8 cellular contexts compared by ENCODE assay signal in genomic region chr12:6953417-6954315, GRCh38. TPM values are rescaled to one million over a fixed set of nuclear protein-coding genes. Genes with fewer than 3 reads are reported as not detected.
DNase-seq lines count a peak whose midpoint lies in the region; ATAC-seq and TF ChIP-seq lines count a peak whose summit lies in the region.

No MANE protein-coding gene starts in this region.

- H3K9me3 Mint-ChIP-seq in CD4-positive, alpha-beta memory T cell: peaks cover 0 to 2% (median 0%) of the 10 kb centered on the region in 8 donors
- no peaks in the 10 kb centered on the region for H3K9me3 Mint-ChIP-seq in activated CD8-positive, alpha-beta memory T cell treated with anti-CD3 and anti-CD28 coated beads, Interleukin-2, amount 10 ng/mL, durations not matched to agents 7 days and 5 days (ENCODE audit: low read depth)

- H3K27me3 Mint-ChIP-seq in CD4-positive, alpha-beta memory T cell: peaks cover 0 to 3% of the 10 kb centered on the region in 2 donors
- no peaks in the 10 kb centered on the region for H3K27me3 Mint-ChIP-seq in activated CD8-positive, alpha-beta memory T cell treated with anti-CD3 and anti-CD28 coated beads, Interleukin-2, amount 10 ng/mL, durations not matched to agents 7 days and 5 days

- peak overlapping the region; percentile 96 for H3K27ac ChIP-seq in CD4-positive, alpha-beta memory T cell (ENCODE audit: low read depth, low read length)
- H3K27ac ChIP-seq in KOPT-K1 (ENCODE audit: low read depth, low read length, poor library complexity, severe bottlenecking) (peak overlapping the region; percentile 97), smooth muscle cell (ENCODE audit: low read depth) (no peak overlapping the region)

- no peak overlapping the region for H2AFZ ChIP-seq in smooth muscle cell (ENCODE audit: low read depth)

- peak; percentile 72 to 95 (median 78) for DNase-seq in CD4-positive, alpha-beta memory T cell
- peak; percentile 91 for DNase-seq in activated CD8-positive, alpha-beta memory T cell treated with anti-CD3 and anti-CD28 coated beads, Interleukin-2, amount 10 ng/mL, durations not matched to agents 7 days and 5 days
- DNase-seq in fibroblast of pulmonary artery (ENCODE audit: low read depth) (peak; percentile 59), smooth muscle cell (lab: John Stamatoyannopoulos, UW; ENCODE audit: unreplicated experiment) (no peak), mesenteric fat pad (ENCODE audit: low spot score) (no peak), NCI-H82 treated with DMSO at 0.1 percent for 48 hours (lab: John Stamatoyannopoulos, UW; ENCODE audit: unreplicated experiment) (no peak)

- peak overlapping the region; percentile 94 to 100 (median 98) for H3K4me3 Mint-ChIP-seq in CD4-positive, alpha-beta memory T cell
- H3K4me3 Mint-ChIP-seq in activated CD8-positive, alpha-beta memory T cell treated with anti-CD3 and anti-CD28 coated beads, Interleukin-2, amount 10 ng/mL, durations not matched to agents 7 days and 5 days: peak overlapping the region; percentile 93

- peak overlapping the region; percentile 89 to 98 (median 96) for H3K27ac Mint-ChIP-seq in CD4-positive, alpha-beta memory T cell
- peak overlapping the region; percentile 96 for H3K27ac Mint-ChIP-seq in activated CD8-positive, alpha-beta memory T cell treated with anti-CD3 and anti-CD28 coated beads, Interleukin-2, amount 10 ng/mL, durations not matched to agents 7 days and 5 days

- peak overlapping the region; percentile 48 for H3K4me2 ChIP-seq in smooth muscle cell

- no peaks in the 10 kb centered on the region for H4K20me1 ChIP-seq in smooth muscle cell (ENCODE audit: low read depth)

- peaks cover 31 to 67% of the 10 kb centered on the region in 2 donors for H3K36me3 Mint-ChIP-seq in CD4-positive, alpha-beta memory T cell
- peaks cover 61% of the 10 kb centered on the region for H3K36me3 Mint-ChIP-seq in activated CD8-positive, alpha-beta memory T cell treated with anti-CD3 and anti-CD28 coated beads, Interleukin-2, amount 10 ng/mL, durations not matched to agents 7 days and 5 days

- peaks cover 35% of the 10 kb centered on the region for H3K36me3 ChIP-seq in CD4-positive, alpha-beta memory T cell (ENCODE audit: insufficient read depth, low read length)
- H3K36me3 ChIP-seq in KOPT-K1 (ENCODE audit: insufficient read depth, low read length): peaks cover 44% of the 10 kb centered on the region
- H3K36me3 ChIP-seq in smooth muscle cell (ENCODE audit: low read depth): no peaks in the 10 kb centered on the region

- no peak overlapping the region for H3K9ac ChIP-seq in smooth muscle cell (ENCODE audit: low read depth)

- CTCF ChIA-PET in CD4-positive, alpha-beta memory T cell (lab: Charles Lee; ENCODE audit: partially characterized antibody): interaction anchor here (1.3 to 18.5 kb wide), 6 partner anchors 7 to 13 kb away, joined by 3 to 774 read pairs (median 17); partner anchors contain the start of genes C12orf57, PTPN6 and RNU7-1
- CTCF ChIA-PET in activated CD8-positive, alpha-beta memory T cell treated with anti-CD3 and anti-CD28 coated beads, Interleukin-2, amount 10 ng/mL, durations not matched to agents 7 days and 5 days (lab: Charles Lee): interaction anchor here (1.1 to 17.6 kb wide), 9 partner anchors 7 to 159 kb away, joined by 4 to 709 read pairs (median 13); partner anchors contain the start of genes C12orf57, PTPN6 and RNU7-1

- WGBS in smooth muscle cell (ENCODE audit: low lambda C conversion rate): 65% methylated on average over 22 of the region's 24 CpGs

- H3K4me1 Mint-ChIP-seq in CD4-positive, alpha-beta memory T cell: peaks cover 62 to 97% (median 66%) of the 10 kb centered on the region in 4 donors
- peaks cover 79% of the 10 kb centered on the region for H3K4me1 Mint-ChIP-seq in activated CD8-positive, alpha-beta memory T cell treated with anti-CD3 and anti-CD28 coated beads, Interleukin-2, amount 10 ng/mL, durations not matched to agents 7 days and 5 days

- intact Hi-C loops in CD4-positive, alpha-beta memory T cell (cut with micrococcal nuclease): loop anchor here (1.0 kb wide), 1 partner anchor 8 kb away; no protein-coding TSS in a partner anchor

- no peaks in the 10 kb centered on the region for H3K9me3 ChIP-seq in CD4-positive, alpha-beta memory T cell (ENCODE audit: control insufficient read depth in 1 of 2, low read length in 2 of 2)
- H3K9me3 ChIP-seq in KOPT-K1 (ENCODE audit: insufficient read depth, low read length, poor library complexity, severe bottlenecking) (no peaks in the 10 kb centered on the region), smooth muscle cell (replicated peaks; ENCODE audit: low read depth) (no peaks in the 10 kb centered on the region)

- H3F3A ChIP-seq in smooth muscle cell (ENCODE audit: low read depth): no peaks in the 10 kb centered on the region

- no peaks in the 10 kb centered on the region for H3K79me2 ChIP-seq in smooth muscle cell (ENCODE audit: low read depth)

- peak; percentile 44 for ATAC-seq in GM21423 (IDR thresholded peaks at IDR 0.05; ENCODE audit: unreplicated experiment)
- peak; percentile 31 for ATAC-seq in activated CD8-positive, alpha-beta memory T cell treated with anti-CD3 and anti-CD28 coated beads, Interleukin-2, amount 10 ng/mL, durations not matched to agents 7 days and 5 days

- H3K27me3 ChIP-seq in CD4-positive, alpha-beta memory T cell (ENCODE audit: insufficient read depth, low read length): no peaks in the 10 kb centered on the region
- H3K27me3 ChIP-seq in smooth muscle cell (ENCODE audit: low read depth): no peaks in the 10 kb centered on the region

- peaks cover 81% of the 10 kb centered on the region for H3K4me1 ChIP-seq in CD4-positive, alpha-beta memory T cell (ENCODE audit: insufficient read depth, low read length)
- H3K4me1 ChIP-seq in smooth muscle cell (ENCODE audit: low read depth): no peaks in the 10 kb centered on the region

- POLR2A ChIA-PET in CD4-positive, alpha-beta memory T cell (lab: Charles Lee; ENCODE audit: partially characterized antibody): interaction anchor here (1.1 to 22.1 kb wide), 10 partner anchors 7 to 162 kb away, joined by 3 to 1807 read pairs (median 30); partner anchors contain the start of genes ATN1, C12orf57, EMG1 and PHB2

- no peak for TF ChIP-seq CTCF in fibroblast of pulmonary artery (IDR thresholded peaks at IDR 0.05; ENCODE audit: low read length, missing control alignments)
- no peak for TF ChIP-seq CTCF in smooth muscle cell (IDR thresholded peaks at IDR 0.05; ENCODE audit: borderline replicate concordance, insufficient read depth, poor library complexity, severe bottlenecking)

- peak overlapping the region; percentile 81 to 82 for H3K4me3 ChIP-seq in CD4-positive, alpha-beta memory T cell (ENCODE audit: low read length in 2 of 2)
- H3K4me3 ChIP-seq in fibroblast of pulmonary artery (replicated peaks; ENCODE audit: low read depth, low read length) (no peak overlapping the region), smooth muscle cell (no peak overlapping the region)

RNA-seq across cellular contexts. Expression of gene PTPN6, which starts 2.5 kb away (rescaled TPM):
- total RNA-seq in CD4-positive, alpha-beta memory T cell: 100 to 1,000 TPM; 189 to 199 TPM
- polyA plus RNA-seq in CD4-positive, alpha-beta memory T cell: 100 to 1,000 TPM; 126 to 325 TPM
- 100 to 1,000 TPM; 283 to 367 TPM for total RNA-seq in activated CD8-positive, alpha-beta memory T cell treated with anti-CD3 and anti-CD28 coated beads, Interleukin-2, amount 10 ng/mL, durations not matched to agents 7 days and 5 days
- total RNA-seq in smooth muscle cell (4.3 and 5.5 TPM in 2 replicates), mesenteric fat pad (47.2 TPM)
- 2.8 and 8.7 TPM in 2 replicates for polyA plus RNA-seq in smooth muscle cell

RNA-seq across cellular contexts. Expression of gene C12orf57, which starts 9.8 kb away (rescaled TPM):
- total RNA-seq in CD4-positive, alpha-beta memory T cell: 100 to 1,000 TPM; 423 to 425 TPM
- polyA plus RNA-seq in CD4-positive, alpha-beta memory T cell: 100 to 1,000 TPM; 155 to 244 TPM
- total RNA-seq in activated CD8-positive, alpha-beta memory T cell treated with anti-CD3 and anti-CD28 coated beads, Interleukin-2, amount 10 ng/mL, durations not matched to agents 7 days and 5 days: 100 to 1,000 TPM; 120 to 132 TPM
- total RNA-seq in smooth muscle cell (433 and 494 TPM in 2 replicates), mesenteric fat pad (125 TPM)
- 360 and 397 TPM in 2 replicates for polyA plus RNA-seq in smooth muscle cell

RNA-seq across cellular contexts. Expression of gene RNU7-1, which starts 10.1 kb away (rescaled TPM):
- not detected for total RNA-seq in CD4-positive, alpha-beta memory T cell
- polyA plus RNA-seq in CD4-positive, alpha-beta memory T cell: not detected
- not detected for total RNA-seq in activated CD8-positive, alpha-beta memory T cell treated with anti-CD3 and anti-CD28 coated beads, Interleukin-2, amount 10 ng/mL, durations not matched to agents 7 days and 5 days
- total RNA-seq in smooth muscle cell (not detected in 2 replicates), mesenteric fat pad (not detected)
- not detected in 2 replicates for polyA plus RNA-seq in smooth muscle cell

RNA-seq across cellular contexts. Expression of gene PHB2, which starts 16.8 kb away (rescaled TPM):
- 100 to 1,000 TPM; 142 to 148 TPM for total RNA-seq in CD4-positive, alpha-beta memory T cell
- polyA plus RNA-seq in CD4-positive, alpha-beta memory T cell: 100 to 1,000 TPM; 102 to 114 TPM
- 100 to 1,000 TPM; 211 to 271 TPM for total RNA-seq in activated CD8-positive, alpha-beta memory T cell treated with anti-CD3 and anti-CD28 coated beads, Interleukin-2, amount 10 ng/mL, durations not matched to agents 7 days and 5 days
- total RNA-seq in smooth muscle cell: 148 and 162 TPM in 2 replicates
- 139 and 155 TPM in 2 replicates for polyA plus RNA-seq in smooth muscle cell
- 143 TPM for total RNA-seq in mesenteric fat pad

RNA-seq across cellular contexts. Expression of gene EMG1, which starts 17.0 kb away (rescaled TPM):
- 10 to 100 TPM; 68.6 to 70.8 TPM for total RNA-seq in CD4-positive, alpha-beta memory T cell
- polyA plus RNA-seq in CD4-positive, alpha-beta memory T cell: 10 to 100 TPM; 68.8 to 69.8 TPM
- 10 to 100 TPM; 59.9 to 69.5 TPM for total RNA-seq in activated CD8-positive, alpha-beta memory T cell treated with anti-CD3 and anti-CD28 coated beads, Interleukin-2, amount 10 ng/mL, durations not matched to agents 7 days and 5 days
- total RNA-seq in smooth muscle cell (21.9 and 26.5 TPM in 2 replicates), mesenteric fat pad (44.3 TPM)
- polyA plus RNA-seq in smooth muscle cell: 54.4 and 62.0 TPM in 2 replicates

Comparison
In these comparisons a context has a peak if more than half of its experiments do, and no peak if none do; other contexts are left out.
1. DNase-seq: peak in CD4-positive, alpha-beta memory T cell (5 of 5), activated CD8-positive, alpha-beta memory T cell treated with anti-CD3 and anti-CD28 coated beads, Interleukin-2, amount 10 ng/mL, durations not matched to agents 7 days and 5 days (single experiment) and fibroblast of pulmonary artery (single experiment); none in smooth muscle cell (single experiment), mesenteric fat pad (single experiment) and NCI-H82 treated with DMSO at 0.1 percent for 48 hours (single experiment).
2. H3K4me3 ChIP-seq: peak in CD4-positive, alpha-beta memory T cell (2 of 2); none in fibroblast of pulmonary artery (single experiment) and smooth muscle cell (single experiment).